ENCODE assay signal across 1 cellular context in genomic region chr12:9149372-9149771, GRCh38.
TF ChIP-seq lines count a peak whose summit lies in the region.

No MANE protein-coding gene starts in this region.

TF ChIP-seq in HepG2, 621 proteins besides CTCF, POLR2A, EP300 and RAD21:
- TF ChIP-seq, protein P1, sequence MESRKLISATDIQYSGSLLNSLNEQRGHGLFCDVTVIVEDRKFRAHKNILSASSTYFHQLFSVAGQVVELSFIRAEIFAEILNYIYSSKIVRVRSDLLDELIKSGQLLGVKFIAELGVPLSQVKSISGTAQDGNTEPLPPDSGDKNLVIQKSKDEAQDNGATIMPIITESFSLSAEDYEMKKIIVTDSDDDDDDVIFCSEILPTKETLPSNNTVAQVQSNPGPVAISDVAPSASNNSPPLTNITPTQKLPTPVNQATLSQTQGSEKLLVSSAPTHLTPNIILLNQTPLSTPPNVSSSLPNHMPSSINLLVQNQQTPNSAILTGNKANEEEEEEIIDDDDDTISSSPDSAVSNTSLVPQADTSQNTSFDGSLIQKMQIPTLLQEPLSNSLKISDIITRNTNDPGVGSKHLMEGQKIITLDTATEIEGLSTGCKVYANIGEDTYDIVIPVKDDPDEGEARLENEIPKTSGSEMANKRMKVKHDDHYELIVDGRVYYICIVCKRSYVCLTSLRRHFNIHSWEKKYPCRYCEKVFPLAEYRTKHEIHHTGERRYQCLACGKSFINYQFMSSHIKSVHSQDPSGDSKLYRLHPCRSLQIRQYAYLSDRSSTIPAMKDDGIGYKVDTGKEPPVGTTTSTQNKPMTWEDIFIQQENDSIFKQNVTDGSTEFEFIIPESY (CRISPR knock-in tag; IDR thresholded peaks at IDR 0.05) = peak; percentile 32; the same call in 1 of the 2 replicates
- no peak for TF ChIP-seq CEBPG (CRISPR knock-in tag; IDR thresholded peaks at IDR 0.05)
- no peak for TF ChIP-seq ETV6 (CRISPR knock-in tag; conservative IDR thresholded peaks at IDR 0.05)
- no peak for TF ChIP-seq SMARCC2 (IDR thresholded peaks at IDR 0.05)
- TF ChIP-seq ZNF101 (CRISPR knock-in tag; IDR thresholded peaks at IDR 0.05; ENCODE audit: borderline replicate concordance, low read depth) = no peak
- peak; percentile 39 for TF ChIP-seq ZEB1 (IDR thresholded peaks at IDR 0.05; ENCODE audit: insufficient replicate concordance, low read depth)
